ENCODE assay signal across 5 cellular contexts in the genomic region with DNA sequence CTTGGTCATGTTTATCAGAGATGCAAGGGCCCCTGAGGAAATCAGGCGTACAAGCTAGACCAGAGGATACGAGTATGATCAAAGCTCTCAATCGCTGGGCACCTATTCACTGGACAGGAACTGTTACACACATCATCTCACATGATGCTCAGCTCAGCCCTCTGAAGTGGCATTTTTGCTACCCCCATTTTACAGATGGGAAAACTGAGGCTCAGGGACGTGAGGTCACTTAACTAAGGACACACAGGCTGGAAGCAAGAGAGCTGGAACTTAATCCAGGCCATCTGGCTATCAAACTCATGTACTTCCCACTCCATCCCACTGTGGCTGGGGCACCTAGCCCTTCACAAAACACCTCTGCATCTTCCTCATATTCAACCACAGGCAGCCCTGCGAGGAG.
"Had no signal": no experiment of that assay in that cellular context is flagged by ENCODE, and none has a peak within 500 bp of the region (broad histone marks: within the 10 kb centered on the region; RNA-seq: fewer than 3 reads in every experiment).

No MANE protein-coding gene starts in this region.

- H3K4me3 ChIP-seq: GM23338 had no signal

- H3K4me3 Mint-ChIP-seq: GM23338, H9 had no signal

- H3K9me3 Mint-ChIP-seq: H9 had no signal

- DNase-seq: HCEC 1CT, IMR-90 had no signal

- H3K27ac Mint-ChIP-seq: GM23338, H9 had no signal

- H3K27ac ChIP-seq: HL-60 had no signal

- ATAC-seq: GM23338 had no signal

- H3K4me1 Mint-ChIP-seq: GM23338, H9 had no signal
